In genomic region chr17:8250101-8250500, GRCh38 we compare ENCODE assay signal across 10 cellular contexts. TPM values are rescaled to one million over a fixed set of nuclear protein-coding genes. Genes with fewer than 3 reads are reported as not detected.
DNase-seq lines count a peak whose midpoint lies in the region; ATAC-seq, FAIRE-seq and TF ChIP-seq lines count a peak whose summit lies in the region.
"Had no signal": no experiment of that assay in that cellular context is flagged by ENCODE, and none has a peak within 500 bp of the region (broad histone marks: within the 10 kb centered on the region; RNA-seq: fewer than 3 reads in every experiment).

No MANE protein-coding gene starts in this region.

- peaks cover under 1 to 5% of the 10 kb centered on the region in 2 experiments for H3K36me3 ChIP-seq in SK-N-SH (replicated peaks in 1 of 2; ENCODE audit: control insufficient read depth in 1 of 2, insufficient read depth in 2 of 2, low read length in 1 of 2)
- H3K36me3 ChIP-seq in OCI-LY3 (replicated peaks; ENCODE audit: low read depth, low read length), result peaks cover 9% of the 10 kb centered on the region
- H3K36me3 ChIP-seq in ectodermal cell (ENCODE audit: control insufficient read depth, insufficient read depth, low read length), result peaks cover 4% of the 10 kb centered on the region
- H3K36me3 ChIP-seq in parathyroid adenoma (ENCODE audit: control insufficient read depth, insufficient read depth, low read length), result no peaks in the 10 kb centered on the region
- no peaks in the 10 kb centered on the region for H3K36me3 ChIP-seq in pancreas

- TF ChIP-seq EP300 in SK-N-SH (IDR thresholded peaks at IDR 0.05; ENCODE audit: borderline replicate concordance in 1 of 2, low read depth in 1 of 2, low read length in 1 of 2), result no peak

- H3K9me3 ChIP-seq in SK-N-SH (no peaks in the 10 kb centered on the region), OCI-LY3 (ENCODE audit: insufficient read depth, low read length) (no peaks in the 10 kb centered on the region), ectodermal cell (ENCODE audit: control insufficient read depth, low read length) (no peaks in the 10 kb centered on the region), parathyroid adenoma (ENCODE audit: control insufficient read depth, low read length) (no peaks in the 10 kb centered on the region), pancreas (no peaks in the 10 kb centered on the region)

- TF ChIP-seq RAD21 in SK-N-SH (IDR thresholded peaks at IDR 0.05; ENCODE audit: low read length), result no peak

- no peak for FAIRE-seq in pancreas (lab: Jason Lieb, UNC)
- FAIRE-seq: A204.1 had no signal

- H3K9me2 ChIP-seq in SK-N-SH, result no peaks in the 10 kb centered on the region

- H3F3A ChIP-seq in SK-N-SH (replicated peaks; ENCODE audit: insufficient read depth), result peaks cover 22% of the 10 kb centered on the region

- H3K79me2 ChIP-seq in SK-N-SH (ENCODE audit: insufficient read depth) (peaks cover 55% of the 10 kb centered on the region), OCI-LY3 (ENCODE audit: low read length) (peaks cover 56% of the 10 kb centered on the region), parathyroid adenoma (peaks cover 6% of the 10 kb centered on the region)

- ATAC-seq in SK-N-SH treated with all-trans-retinoic acid at 6 μM for 48 hours, result no peak
- no peak for ATAC-seq in pancreas

- DNase-seq in SK-N-SH (no peak), NCI-H2227 treated with DMSO at 0.1 percent for 48 hours (lab: John Stamatoyannopoulos, UW) (no peak), pancreas (no peak), occipital lobe (lab: John Stamatoyannopoulos, UW) (no peak)
- DNase-seq: stimulated activated CD4-positive, alpha-beta T cell treated with anti-CD3 and anti-CD28 coated beads, Interleukin-4, amount 100 ng/mL, for 4 hours had no signal

- intact Hi-C loops in pancreas (cut with DNase I), result loop anchor here in 1 of 3 donors (10.0 kb wide), 1 partner anchor 55 kb away; no protein-coding TSS in a partner anchor

- H2AFZ ChIP-seq in SK-N-SH (ENCODE audit: low read depth), result no peak overlapping the region
- no peak overlapping the region for H2AFZ ChIP-seq in OCI-LY3 (ENCODE audit: low read depth, low read length)
- no peak overlapping the region for H2AFZ ChIP-seq in parathyroid adenoma

- H3K4me3 ChIP-seq in SK-N-SH (ENCODE audit: low read depth in 2 of 2, low read length in 1 of 2), result peak overlapping the region; percentile 75 to 93
- peak overlapping the region; percentile 100 for H3K4me3 ChIP-seq in OCI-LY3 (ENCODE audit: low read length)
- peak overlapping the region; percentile 99 for H3K4me3 ChIP-seq in ectodermal cell (ENCODE audit: insufficient read depth, low read depth, low read length)
- no peak overlapping the region for H3K4me3 ChIP-seq in parathyroid adenoma (ENCODE audit: low read depth, low read length)
- H3K4me3 ChIP-seq in pancreas, result peak overlapping the region in 1 of 4 donors; percentile 65

- peak overlapping the region; percentile 85 for H3K9ac ChIP-seq in SK-N-SH
- peak overlapping the region; percentile 95 for H3K9ac ChIP-seq in OCI-LY3 (ENCODE audit: low read length)
- H3K9ac ChIP-seq in parathyroid adenoma, result no peak overlapping the region

- H3K27me3 ChIP-seq in SK-N-SH (ENCODE audit: insufficient read depth), result no peaks in the 10 kb centered on the region
- H3K27me3 ChIP-seq in OCI-LY3 (ENCODE audit: low read depth, low read length), result no peaks in the 10 kb centered on the region
- H3K27me3 ChIP-seq in ectodermal cell (ENCODE audit: control insufficient read depth, insufficient read depth, low read length, poor library complexity, severe bottlenecking), result no peaks in the 10 kb centered on the region
- H3K27me3 ChIP-seq in parathyroid adenoma (ENCODE audit: control insufficient read depth, insufficient read depth, low read length), result no peaks in the 10 kb centered on the region
- no peaks in the 10 kb centered on the region for H3K27me3 ChIP-seq in pancreas

- H3K4me1 ChIP-seq in SK-N-SH (ENCODE audit: control insufficient read depth in 1 of 2, insufficient read depth in 2 of 2, low read depth in 1 of 2, low read length in 1 of 2) (peaks cover 3 to 5% of the 10 kb centered on the region in 2 experiments; a peak in 3 of 4 replicates), OCI-LY3 (ENCODE audit: low read length) (peaks cover 8% of the 10 kb centered on the region), ectodermal cell (ENCODE audit: control insufficient read depth, insufficient read depth, low read length) (peaks cover 11% of the 10 kb centered on the region), parathyroid adenoma (no peaks in the 10 kb centered on the region), pancreas (no peaks in the 10 kb centered on the region)

- CTCF ChIA-PET in SK-N-SH (lab: Yijun Ruan, JAX), result interaction anchor here (1.2 to 3.9 kb wide), 2 partner anchors 51 to 133 kb away, joined by 4 to 18 read pairs; no protein-coding TSS in a partner anchor

- no peak for TF ChIP-seq CTCF in SK-N-SH (IDR thresholded peaks at IDR 0.05)
- TF ChIP-seq CTCF in OCI-LY3 (IDR thresholded peaks at IDR 0.05; ENCODE audit: low read depth, low read length), result no peak
- no peak for TF ChIP-seq CTCF in parathyroid adenoma (IDR thresholded peaks at IDR 0.05)
- TF ChIP-seq CTCF in pancreas (IDR thresholded peaks at IDR 0.05), result no peak

- H4K20me1 ChIP-seq in SK-N-SH (ENCODE audit: insufficient read depth) (no peaks in the 10 kb centered on the region), OCI-LY3 (ENCODE audit: insufficient read depth, low read length) (no peaks in the 10 kb centered on the region)

- POLR2A ChIA-PET in SK-N-SH (lab: Yijun Ruan, JAX), result interaction anchor here (1.0 to 1.1 kb wide), 2 partner anchors 45 to 77 kb away, joined by 4 to 7 read pairs; partner anchors contain the start of gene SLC25A35

- H3K27ac ChIP-seq in SK-N-SH (ENCODE audit: low read depth in 2 of 2, low read length in 1 of 2) (no peak overlapping the region), OCI-LY3 (ENCODE audit: low read length) (0 out of 2 replicates have a peak overlapping the region, but pooled peaks have one; percentile 100), ectodermal cell (ENCODE audit: insufficient read depth, low read depth, low read length, poor library complexity, severe bottlenecking) (no peak overlapping the region), parathyroid adenoma (no peak overlapping the region), pancreas (no peak overlapping the region)

- H3K4me2 ChIP-seq in SK-N-SH, result peak overlapping the region; percentile 90
- peak overlapping the region; percentile 99 for H3K4me2 ChIP-seq in OCI-LY3 (ENCODE audit: low read length)
- peak overlapping the region; percentile 94 for H3K4me2 ChIP-seq in parathyroid adenoma (ENCODE audit: low read length)

TF ChIP-seq in SK-N-SH, 30 proteins besides CTCF, POLR2A, EP300 and RAD21 (continues in another document):
- TF ChIP-seq CHD2 (IDR thresholded peaks at IDR 0.05; ENCODE audit: low read length, partially characterized antibody) (no peak), SMC3 (IDR thresholded peaks at IDR 0.05; ENCODE audit: low read depth, low read length) (no peak), SIN3A (IDR thresholded peaks at IDR 0.05; ENCODE audit: borderline replicate concordance, low read depth, low read length) (no peak)

TF ChIP-seq in SK-N-SH treated with all-trans-retinoic acid at 6 μM for 48 hours, 23 proteins besides CTCF, POLR2A, EP300 and RAD21 (continues in another document):
- no peak for TF ChIP-seq RARB (CRISPR knock-in tag; IDR thresholded peaks at IDR 0.05)

RNA-seq across cellular contexts. Expression of gene PFAS, which starts 1.0 kb away (rescaled TPM):
- polyA plus RNA-seq in SK-N-SH (2012; rRNA removed) (22.4 and 24.0 TPM in 2 replicates), pancreas (10 to 100 TPM; 11.7 to 21.1 TPM)
- polyA plus RNA-seq in SK-N-SH (2012; cell fraction: cytosol; rRNA removed), result 7.1 and 9.5 TPM in 2 replicates
- 91.9 and 99.7 TPM in 2 replicates for polyA plus RNA-seq in SK-N-SH (2012; cell fraction: nucleus; rRNA removed)
- 62.8 TPM for polyA plus RNA-seq in ectodermal cell (2013, experiment 1 of 4)
- polyA plus RNA-seq in ectodermal cell (2013, experiment 2 of 4), result 69.5 TPM
- 42.7 TPM for polyA plus RNA-seq in ectodermal cell (2013, experiment 3 of 4)
- polyA plus RNA-seq in ectodermal cell (2013, experiment 4 of 4), result 47.3 TPM
- total RNA-seq in pancreas (10 to 100 TPM; 11.5 to 21.4 (median 18.7) TPM), occipital lobe (20.0 TPM)

RNA-seq across cellular contexts. Expression of gene CTC1, which starts 2.2 kb away (rescaled TPM):
- polyA plus RNA-seq in SK-N-SH (2012; rRNA removed) (11.0 and 12.6 TPM in 2 replicates), pancreas (10 to 100 TPM; 22.6 to 42.6 TPM)
- polyA plus RNA-seq in SK-N-SH (2012; cell fraction: cytosol; rRNA removed), result 3.2 and 4.8 TPM in 2 replicates
- 61.6 and 90.0 TPM in 2 replicates for polyA plus RNA-seq in SK-N-SH (2012; cell fraction: nucleus; rRNA removed)
- polyA plus RNA-seq in ectodermal cell (2013, experiment 1 of 4), result 19.5 TPM
- 31.7 TPM for polyA plus RNA-seq in ectodermal cell (2013, experiment 2 of 4)
- polyA plus RNA-seq in ectodermal cell (2013, experiment 3 of 4), result 21.9 TPM
- 29.5 TPM for polyA plus RNA-seq in ectodermal cell (2013, experiment 4 of 4)
- total RNA-seq in pancreas (10 to 100 TPM; 15.4 to 40.8 (median 17.3) TPM), occipital lobe (12.2 TPM)

RNA-seq across cellular contexts. Expression of gene RANGRF, which starts 38.4 kb away (rescaled TPM):
- 47.3 and 55.9 TPM in 2 replicates for polyA plus RNA-seq in SK-N-SH (2012; rRNA removed)
- 32.3 and 39.9 TPM in 2 replicates for polyA plus RNA-seq in SK-N-SH (2012; cell fraction: cytosol; rRNA removed)
- 65.4 and 76.4 TPM in 2 replicates for polyA plus RNA-seq in SK-N-SH (2012; cell fraction: nucleus; rRNA removed)
- 48.0 TPM for polyA plus RNA-seq in ectodermal cell (2013, experiment 1 of 4)
- polyA plus RNA-seq in ectodermal cell (2013, experiment 2 of 4), result 40.6 TPM
- 34.6 TPM for polyA plus RNA-seq in ectodermal cell (2013, experiment 3 of 4)
- polyA plus RNA-seq in ectodermal cell (2013, experiment 4 of 4), result 34.6 TPM
- 10 to 100 TPM in 1 of 6 donors, 1 to 10 TPM in 5; 2.8 to 14.5 (median 6.6) TPM for total RNA-seq in pancreas
- polyA plus RNA-seq in pancreas, result 10 to 100 TPM; 14.0 to 27.4 TPM
- total RNA-seq in occipital lobe, result 3.7 TPM

RNA-seq across cellular contexts. Expression of gene AURKB, which starts 39.7 kb away (rescaled TPM):
- 28.8 and 43.9 TPM in 2 replicates for polyA plus RNA-seq in SK-N-SH (2012; rRNA removed)
- polyA plus RNA-seq in SK-N-SH (2012; cell fraction: cytosol; rRNA removed), result 23.4 and 32.0 TPM in 2 replicates
- polyA plus RNA-seq in SK-N-SH (2012; cell fraction: nucleus; rRNA removed), result 104 and 168 TPM in 2 replicates
- 130 TPM for polyA plus RNA-seq in ectodermal cell (2013, experiment 1 of 4)
- 101 TPM for polyA plus RNA-seq in ectodermal cell (2013, experiment 2 of 4)
- polyA plus RNA-seq in ectodermal cell (2013, experiment 3 of 4), result 122 TPM
- polyA plus RNA-seq in ectodermal cell (2013, experiment 4 of 4), result 129 TPM
- 1 to 10 TPM in 1 of 6 donors, under 1 TPM in 2, not detected in 3; 0.47 to 2.0 (median 0.95) TPM for total RNA-seq in pancreas
- under 1 TPM; 0.40 to 0.72 TPM for polyA plus RNA-seq in pancreas
- total RNA-seq in occipital lobe, result 2.7 TPM

RNA-seq across cellular contexts. Expression of gene SLC25A35, which starts 45.1 kb away (rescaled TPM):
- 4.1 and 5.6 TPM in 2 replicates for polyA plus RNA-seq in SK-N-SH (2012; rRNA removed)
- 1.8 and 2.2 TPM in 2 replicates for polyA plus RNA-seq in SK-N-SH (2012; cell fraction: cytosol; rRNA removed)
- 23.5 and 27.7 TPM in 2 replicates for polyA plus RNA-seq in SK-N-SH (2012; cell fraction: nucleus; rRNA removed)
- 4.5 TPM for polyA plus RNA-seq in ectodermal cell (2013, experiment 1 of 4)
- polyA plus RNA-seq in ectodermal cell (2013, experiment 2 of 4), result 3.4 TPM
- polyA plus RNA-seq in ectodermal cell (2013, experiment 3 of 4), result 3.5 TPM
- polyA plus RNA-seq in ectodermal cell (2013, experiment 4 of 4), result 3.0 TPM
- total RNA-seq in pancreas, result 10 to 100 TPM in 1 of 6 donors, 1 to 10 TPM in 5; 1.1 to 12.2 (median 2.7) TPM
- 1 to 10 TPM; 7.3 to 9.5 TPM for polyA plus RNA-seq in pancreas
- 0.31 TPM for total RNA-seq in occipital lobe
